31 cellular contexts compared by ENCODE assay signal in the genomic region with DNA sequence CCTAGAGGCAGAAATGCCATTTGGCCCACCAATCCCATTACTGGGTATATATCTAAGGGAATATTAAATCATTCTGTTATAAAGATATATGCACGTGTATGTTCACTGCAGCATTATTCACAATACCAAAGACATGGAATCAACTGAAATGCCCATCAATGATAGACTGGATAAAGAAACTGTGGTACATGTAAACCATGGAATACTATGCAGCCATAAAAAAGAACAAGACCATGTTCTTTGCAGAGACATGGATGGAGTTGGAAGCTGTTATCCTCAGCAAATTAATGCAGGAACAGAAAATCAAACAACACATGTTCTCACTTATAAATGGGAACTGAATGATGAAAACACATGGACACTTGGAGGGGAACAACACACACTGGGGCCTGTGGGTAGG.
"Had no signal": no experiment of that assay in that cellular context is flagged by ENCODE, and none has a peak within 500 bp of the region (broad histone marks: within the 10 kb centered on the region; RNA-seq: fewer than 3 reads in every experiment).

No MANE protein-coding gene starts in this region.

- H3K27me3 Mint-ChIP-seq: naive thymus-derived CD8-positive, alpha-beta T cell; stimulated activated memory B cell treated with anti-CD40 and anti-IgM and Interleukin-4, amounts not matched to agents 10 μg/mL and 1 μg/mL and 100 μg/mL, for 72 hours; stimulated activated naive CD8-positive, alpha-beta T cell treated with anti-CD3 and anti-CD28 coated beads, Interleukin-15, Interleukin-2, amounts not matched to agents 100 ng/mL and 50 ng/mL, for 24 hours had no signal

- H3K36me3 ChIP-seq: ovary, spleen, stomach, thoracic aorta, thyroid gland, tibial nerve, upper lobe of left lung, vagina had no signal

- H3K4me3 ChIP-seq: ovary, psoas muscle, skin epidermis, smooth muscle cell, spleen, stomach, thoracic aorta, thyroid gland, tibial nerve, upper lobe of left lung, vagina had no signal

- H3K79me2 ChIP-seq: parathyroid adenoma had no signal

- H3K9me3 ChIP-seq: ovary, psoas muscle, spleen, stomach, thoracic aorta, thyroid gland, tibial nerve, upper lobe of left lung, vagina had no signal

- H3K27ac Mint-ChIP-seq: naive thymus-derived CD8-positive, alpha-beta T cell; natural killer cell treated with Interleukin-12 subunit alpha and Interleukin-12 subunit beta and Interleukin-15 and Interleukin-18, amount 100 ng/mL, for 72 hours; nephron progenitor cell; progenitor cell of endocrine pancreas; stimulated activated naive CD8-positive, alpha-beta T cell treated with anti-CD3 and anti-CD28 coated beads, Interleukin-15, Interleukin-2, amounts not matched to agents 100 ng/mL and 50 ng/mL, for 24 hours had no signal

- FAIRE-seq: urothelium cell line had no signal

- H2AFZ ChIP-seq: parathyroid adenoma had no signal

- H3K27ac ChIP-seq: ovary, parathyroid adenoma, psoas muscle, skin epidermis, spleen, stomach, thoracic aorta, thyroid gland, tibial nerve, upper lobe of left lung, vagina had no signal

- H3K4me1 Mint-ChIP-seq: neural crest cell had no signal

- H3K4me1 ChIP-seq: parathyroid adenoma, stomach, tibial nerve, upper lobe of left lung, vagina had no signal

- H3K9ac ChIP-seq: parathyroid adenoma had no signal

- H3K4me2 ChIP-seq: smooth muscle cell had no signal

- H3K9me3 Mint-ChIP-seq: naive thymus-derived CD8-positive, alpha-beta T cell had no signal

- H3K36me3 Mint-ChIP-seq: naive thymus-derived CD8-positive, alpha-beta T cell; natural killer cell treated with Interleukin-12 subunit alpha and Interleukin-12 subunit beta and Interleukin-15 and Interleukin-18, amount 100 ng/mL, for 72 hours; stimulated activated memory B cell treated with anti-CD40 and anti-IgM and Interleukin-4, amounts not matched to agents 10 μg/mL and 1 μg/mL and 100 μg/mL, for 72 hours had no signal

- H3K4me3 Mint-ChIP-seq: naive thymus-derived CD8-positive, alpha-beta T cell; natural killer cell treated with Interleukin-12 subunit alpha and Interleukin-12 subunit beta and Interleukin-15 and Interleukin-18, amount 100 ng/mL, for 72 hours; nephron progenitor cell; neural crest cell; stimulated activated memory B cell treated with anti-CD40 and anti-IgM and Interleukin-4, amounts not matched to agents 10 μg/mL and 1 μg/mL and 100 μg/mL, for 72 hours; stimulated activated naive CD8-positive, alpha-beta T cell treated with anti-CD3 and anti-CD28 coated beads, Interleukin-15, Interleukin-2, amounts not matched to agents 100 ng/mL and 50 ng/mL, for 24 hours had no signal

- H3K27me3 ChIP-seq: ovary, spleen, stomach, thyroid gland, tibial nerve, upper lobe of left lung, vagina had no signal

- DNase-seq: naive thymus-derived CD8-positive, alpha-beta T cell; nephron progenitor cell; occipital lobe; ovary; posterior cingulate gyrus; psoas muscle; right cardiac atrium; spleen; stimulated activated CD4-positive, alpha-beta T cell treated with anti-CD3 and anti-CD28 coated beads, Interleukin-12 subunit alpha, Interleukin-12 subunit beta, amount 100 ng/mL, for 4 hours; stimulated activated CD4-positive, alpha-beta T cell treated with anti-CD3 and anti-CD28 coated beads, Interleukin-1b, Interleukin-23, amount 100 ng/mL, for 48 hours; stimulated activated CD4-positive, alpha-beta T cell treated with anti-CD3 and anti-CD28 coated beads, Interleukin-4, amount 100 ng/mL, for 1 hour; stimulated activated CD4-positive, alpha-beta T cell treated with anti-CD3 and anti-CD28 coated beads, Interleukin-4, amount 100 ng/mL, for 4 hours; stimulated activated CD8-positive, alpha-beta memory T cell treated with anti-CD3 and anti-CD28 coated beads, Interleukin-4, amount 100 ng/mL, for 48 hours; stimulated activated naive CD4-positive, alpha-beta T cell treated with Interleukin-2 at 50 U/mL for 16 hours; stomach; thyroid gland; trophoblast cell; upper lobe of left lung had no signal

- ATAC-seq: naive thymus-derived CD8-positive, alpha-beta T cell; natural killer cell treated with Interleukin-12 subunit alpha and Interleukin-12 subunit beta and Interleukin-15 and Interleukin-18, amount 100 ng/mL, for 72 hours; psoas muscle; right cardiac atrium; sciatic nerve; stimulated activated memory B cell treated with anti-CD40 and anti-IgM and Interleukin-4, amounts not matched to agents 10 μg/mL and 1 μg/mL and 100 μg/mL, for 72 hours had no signal
